ENCODE assay signal across 1 cellular context in genomic region chr17:17849863-17850373, GRCh38.
TF ChIP-seq lines count a peak whose summit lies in the region.

No MANE protein-coding gene starts in this region.

TF ChIP-seq in K562, 482 proteins besides CTCF, POLR2A, EP300 and RAD21 (continued from another document and continues in another):
- no peak for TF ChIP-seq E2F6 (IDR thresholded peaks at IDR 0.05; ENCODE audit: borderline replicate concordance in 1 of 2, extremely low read depth in 1 of 2, insufficient read depth in 1 of 2, insufficient read length in 1 of 2, low read depth in 1 of 2, low read length in 1 of 2, poor library complexity in 1 of 2, severe bottlenecking in 1 of 2)
- TF ChIP-seq HINFP (tag; conservative IDR thresholded peaks at IDR 0.05; ENCODE audit: low read depth), result peak; percentile 72; the same call in 1 of the 2 replicates
- peak; percentile 33; the same call in 1 of the 2 replicates for TF ChIP-seq USF2 (CRISPR knock-in tag; IDR thresholded peaks at IDR 0.05)
- no peak for TF ChIP-seq NFIX (CRISPR knock-in tag; IDR thresholded peaks at IDR 0.05; ENCODE audit: low read depth)
- TF ChIP-seq GTF2A2 (tag; IDR thresholded peaks at IDR 0.05), result peak; percentile 70
- TF ChIP-seq SMAD1 (IDR thresholded peaks at IDR 0.05; ENCODE audit: low read depth, low read length, partially characterized antibody), result no peak
- no peak for TF ChIP-seq RBM15 (IDR thresholded peaks at IDR 0.05; ENCODE audit: insufficient read depth, low read length)
- no peak for TF ChIP-seq ELK3 (CRISPR knock-in tag; IDR thresholded peaks at IDR 0.05)
- TF ChIP-seq SMARCE1 (IDR thresholded peaks at IDR 0.05), result no peak
- TF ChIP-seq MAFG (tag; conservative IDR thresholded peaks at IDR 0.05), result no peak
- no peak for TF ChIP-seq TBP (optimal IDR thresholded peaks at IDR 0.05; ENCODE audit: low read depth, low read length)
- TF ChIP-seq ZNF695 (CRISPR knock-in tag; IDR thresholded peaks at IDR 0.05), result no peak
- TF ChIP-seq KLF13 (tag; IDR thresholded peaks at IDR 0.05; ENCODE audit: borderline replicate concordance, low read depth), result peak; percentile 59; the same call in 1 of the 2 replicates
- TF ChIP-seq PHB (CRISPR knock-in tag; IDR thresholded peaks at IDR 0.05), result no peak
- no peak for TF ChIP-seq POLR2AphosphoS2 (IDR thresholded peaks at IDR 0.05; ENCODE audit: low read length)
- TF ChIP-seq SMARCB1 (IDR thresholded peaks at IDR 0.05; ENCODE audit: insufficient read length, low read depth), result no peak
- peak; percentile 53 to 69; a peak in 3 of 4 replicates for TF ChIP-seq FOXK2 (conservative IDR thresholded peaks at IDR 0.05 in 1 of 2, IDR thresholded peaks at IDR 0.05 in 1 of 2; ENCODE audit: low read depth in 2 of 2)
- TF ChIP-seq ZNF507 (tag; conservative IDR thresholded peaks at IDR 0.05), result no peak
- TF ChIP-seq KAT7 (CRISPR knock-in tag; IDR thresholded peaks at IDR 0.05; ENCODE audit: borderline replicate concordance), result no peak
- TF ChIP-seq ARID3A (IDR thresholded peaks at IDR 0.05; ENCODE audit: borderline replicate concordance, low read depth, low read length), result no peak
- peak; percentile 72; the same call in 1 of the 2 replicates for TF ChIP-seq NFRKB (IDR thresholded peaks at IDR 0.05; ENCODE audit: low read depth)
- TF ChIP-seq TSC22D4 (tag; IDR thresholded peaks at IDR 0.05), result no peak
- no peak for TF ChIP-seq STAT5A (IDR thresholded peaks at IDR 0.05; ENCODE audit: borderline replicate concordance, low read length)
- no peak for TF ChIP-seq RB1 (IDR thresholded peaks at IDR 0.05; ENCODE audit: low read depth)
- TF ChIP-seq HNRNPH1 (optimal IDR thresholded peaks at IDR 0.05; ENCODE audit: low read depth, low read length), result no peak
- no peak for TF ChIP-seq CREB1 (IDR thresholded peaks at IDR 0.05)
- TF ChIP-seq CREB1 (CRISPR knock-in tag; IDR thresholded peaks at IDR 0.05), result no peak
- no peak for TF ChIP-seq BACH1 (tag; IDR thresholded peaks at IDR 0.05)
- TF ChIP-seq HIVEP1 (CRISPR knock-in tag; IDR thresholded peaks at IDR 0.05), result peak; percentile 79
- no peak for TF ChIP-seq ZNF764 (CRISPR knock-in tag; IDR thresholded peaks at IDR 0.05; ENCODE audit: low read depth)
- no peak for TF ChIP-seq THAP7 (CRISPR knock-in tag; IDR thresholded peaks at IDR 0.05)
- no peak for TF ChIP-seq THAP12 (CRISPR knock-in tag; IDR thresholded peaks at IDR 0.05)
- TF ChIP-seq LCOR (CRISPR knock-in tag; IDR thresholded peaks at IDR 0.05), result no peak
- no peak for TF ChIP-seq XRCC5 (IDR thresholded peaks at IDR 0.05; ENCODE audit: low read depth, low read length)
- no peak for TF ChIP-seq PCBP1 (IDR thresholded peaks at IDR 0.05; ENCODE audit: low read depth, low read length, poor library complexity, severe bottlenecking)
- TF ChIP-seq PCBP2 (IDR thresholded peaks at IDR 0.05; ENCODE audit: low read depth, low read length, poor library complexity, severe bottlenecking), result no peak
- TF ChIP-seq ZNF561 (CRISPR knock-in tag; conservative IDR thresholded peaks at IDR 0.05), result no peak
- TF ChIP-seq JUNB (CRISPR knock-in tag; conservative IDR thresholded peaks at IDR 0.05), result no peak
- no peak for TF ChIP-seq SRSF3 (IDR thresholded peaks at IDR 0.05; ENCODE audit: insufficient read depth, low read length)
- peak; percentile 66 for TF ChIP-seq SOX6 (IDR thresholded peaks at IDR 0.05)
- no peak for TF ChIP-seq SAFB (IDR thresholded peaks at IDR 0.05; ENCODE audit: borderline replicate concordance, low read depth, low read length)
- peak; percentile 48; the same call in 1 of the 2 replicates for TF ChIP-seq L3MBTL2 (IDR thresholded peaks at IDR 0.05)
- TF ChIP-seq ZKSCAN3 (CRISPR knock-in tag; IDR thresholded peaks at IDR 0.05), result no peak
- no peak for TF ChIP-seq C11orf30 (IDR thresholded peaks at IDR 0.05; ENCODE audit: low read depth)
- no peak for TF ChIP-seq TARDBP (IDR thresholded peaks at IDR 0.05)
- TF ChIP-seq ELF2 (CRISPR knock-in tag; IDR thresholded peaks at IDR 0.05), result peak; percentile 78; the same call in 1 of the 2 replicates
- peak; percentile 40; the same call in 1 of the 2 replicates for TF ChIP-seq RNF2 (IDR thresholded peaks at IDR 0.05)
- TF ChIP-seq ELK1 (CRISPR knock-in tag; IDR thresholded peaks at IDR 0.05), result no peak
- no peak for TF ChIP-seq ZNF274 (IDR thresholded peaks at IDR 0.05; ENCODE audit: borderline replicate concordance, low read depth, low read length)
- no peak for TF ChIP-seq KLF1 (tag; IDR thresholded peaks at IDR 0.05)
- no peak for TF ChIP-seq ZBTB43 (CRISPR knock-in tag; IDR thresholded peaks at IDR 0.05)
- TF ChIP-seq ELF4 (CRISPR knock-in tag; IDR thresholded peaks at IDR 0.05), result no peak
- TF ChIP-seq E2F8 (IDR thresholded peaks at IDR 0.05; ENCODE audit: low read depth, partially characterized antibody), result no peak
- TF ChIP-seq PHF21A (IDR thresholded peaks at IDR 0.05; ENCODE audit: borderline replicate concordance, low read depth), result no peak
- TF ChIP-seq NR2C1 (IDR thresholded peaks at IDR 0.05), result no peak
- TF ChIP-seq NR2C1 (tag; IDR thresholded peaks at IDR 0.05), result peak; percentile 81
- TF ChIP-seq CAMTA2 (CRISPR knock-in tag; conservative IDR thresholded peaks at IDR 0.05), result no peak
- no peak for TF ChIP-seq LEF1 (IDR thresholded peaks at IDR 0.05)
- TF ChIP-seq RFX7 (CRISPR knock-in tag; IDR thresholded peaks at IDR 0.05), result no peak
- 0 out of 2 replicates have a peak, but pooled peaks have one; percentile 38 for TF ChIP-seq ZBTB34 (CRISPR knock-in tag; IDR thresholded peaks at IDR 0.05)
- no peak for TF ChIP-seq ZBTB1 (CRISPR knock-in tag; IDR thresholded peaks at IDR 0.05; ENCODE audit: borderline replicate concordance, low read depth)
